In genomic region chr2:214069254-214069653, GRCh38 we compare ENCODE assay signal across 9 cellular contexts.
DNase-seq lines count a peak whose midpoint lies in the region; ATAC-seq and TF ChIP-seq lines count a peak whose summit lies in the region.
"Had no signal": no experiment of that assay in that cellular context is flagged by ENCODE, and none has a peak within 500 bp of the region (broad histone marks: within the 10 kb centered on the region; RNA-seq: fewer than 3 reads in every experiment).

No MANE protein-coding gene starts in this region.

- H3K9me3 Mint-ChIP-seq in activated CD4-positive, alpha-beta T cell treated with anti-CD3 and anti-CD28 coated beads for 36 hours (ENCODE audit: low read depth) = no peaks in the 10 kb centered on the region
- H3K9me3 Mint-ChIP-seq: memory B cell had no signal

- H3K27ac ChIP-seq in brain microvascular endothelial cell (peak overlapping the region; percentile 84), osteoblast (ENCODE audit: low read depth, low read length) (peak overlapping the region; percentile 68)

- intact Hi-C loops in activated CD4-positive, alpha-beta T cell treated with anti-CD3 and anti-CD28 coated beads for 36 hours (cut with DNase I, micrococcal nuclease) = no loop called here

- no peak overlapping the region for H3K27ac Mint-ChIP-seq in activated CD4-positive, alpha-beta T cell treated with anti-CD3 and anti-CD28 coated beads for 36 hours
- H3K27ac Mint-ChIP-seq: memory B cell had no signal

- H3K27me3 Mint-ChIP-seq in activated CD4-positive, alpha-beta T cell treated with anti-CD3 and anti-CD28 coated beads for 36 hours = no peaks in the 10 kb centered on the region
- H3K27me3 Mint-ChIP-seq: memory B cell had no signal

- POLR2A ChIA-PET in activated CD4-positive, alpha-beta T cell treated with anti-CD3 and anti-CD28 coated beads for 36 hours (lab: Charles Lee) = no interaction called here

- ATAC-seq in activated CD4-positive, alpha-beta T cell treated with anti-CD3 and anti-CD28 coated beads for 36 hours = peak; percentile 94

- no peaks in the 10 kb centered on the region for H3K36me3 Mint-ChIP-seq in activated CD4-positive, alpha-beta T cell treated with anti-CD3 and anti-CD28 coated beads for 36 hours (ENCODE audit: low read depth)
- H3K36me3 Mint-ChIP-seq: memory B cell had no signal

- H3K9me3 ChIP-seq in osteoblast (ENCODE audit: low read depth, low read length) = no peaks in the 10 kb centered on the region

- peak; percentile 7 for DNase-seq in activated CD4-positive, alpha-beta T cell treated with anti-CD3 and anti-CD28 coated beads for 36 hours
- DNase-seq in activated CD4-positive, alpha-beta T cell treated with anti-CD3 and anti-CD28 coated beads, Interleukin-2, amount 50 U/mL, for 48 hours = no peak
- DNase-seq in HK-2 (ENCODE audit: unreplicated experiment) (peak; percentile 20), brain microvascular endothelial cell (peak; percentile 96), osteoblast (ENCODE audit: insufficient read length, low spot score, missing footprints) (peak; percentile 69), NCI-H774 (lab: John Stamatoyannopoulos, UW) (no peak), NCI-H1417 (lab: John Stamatoyannopoulos, UW) (no peak)
- no peak for DNase-seq in activated T-cell treated with anti-CD3 and anti-CD28 coated beads, Interleukin-2, amount 50 U/mL, for 1 hour

- peak overlapping the region; percentile 73 for H3K4me2 ChIP-seq in osteoblast (ENCODE audit: insufficient read depth, low read length)

- TF ChIP-seq CTCF in brain microvascular endothelial cell (IDR thresholded peaks at IDR 0.05; ENCODE audit: low read depth, low read length, missing control alignments) (no peak), osteoblast (IDR thresholded peaks at IDR 0.05; ENCODE audit: extremely low read depth, low read depth, low read length) (no peak)

- H3K4me3 ChIP-seq in brain microvascular endothelial cell (ENCODE audit: low read depth, low read length) (no peak overlapping the region), osteoblast (ENCODE audit: insufficient read depth, low read length) (peak overlapping the region; percentile 46)

- H3K4me3 Mint-ChIP-seq in activated CD4-positive, alpha-beta T cell treated with anti-CD3 and anti-CD28 coated beads for 36 hours = no peak overlapping the region
- H3K4me3 Mint-ChIP-seq: memory B cell had no signal

- H2AFZ ChIP-seq in osteoblast (ENCODE audit: low read length) = no peak overlapping the region

- in situ Hi-C loops in brain microvascular endothelial cell (cut with HindIII; ENCODE audit: low pct_ligation_motif_present, low sequenced_read_pairs) = no loop called here

- peaks cover 14% of the 10 kb centered on the region for H3K4me1 ChIP-seq in osteoblast (ENCODE audit: insufficient read depth, low read length)

- H3K27me3 ChIP-seq in brain microvascular endothelial cell (replicated peaks) (no peaks in the 10 kb centered on the region), osteoblast (ENCODE audit: insufficient read depth, low read length) (no peaks in the 10 kb centered on the region)

- H4K20me1 ChIP-seq in osteoblast (ENCODE audit: insufficient read depth, low read length) = no peaks in the 10 kb centered on the region

- CTCF ChIA-PET in activated CD4-positive, alpha-beta T cell treated with anti-CD3 and anti-CD28 coated beads for 36 hours (lab: Charles Lee) = interaction anchor here (0.6 kb wide), 1 partner anchor 1295 kb away, joined by 3 read pairs; no protein-coding TSS in a partner anchor

- H3K4me1 Mint-ChIP-seq in activated CD4-positive, alpha-beta T cell treated with anti-CD3 and anti-CD28 coated beads for 36 hours = no peaks in the 10 kb centered on the region
- H3K4me1 Mint-ChIP-seq: memory B cell had no signal

- H3K79me2 ChIP-seq in osteoblast (ENCODE audit: insufficient read depth, low read length) = no peaks in the 10 kb centered on the region

- H3K36me3 ChIP-seq in brain microvascular endothelial cell (replicated peaks) = no peaks in the 10 kb centered on the region
- H3K36me3 ChIP-seq in osteoblast (ENCODE audit: insufficient read depth, low read length) = no peaks in the 10 kb centered on the region

Comparison
In these comparisons a context has a peak if more than half of its experiments do, and no peak if none do; other contexts are left out.
1. DNase-seq: peak in activated CD4-positive, alpha-beta T cell treated with anti-CD3 and anti-CD28 coated beads for 36 hours (single experiment), HK-2 (single experiment), brain microvascular endothelial cell (single experiment) and osteoblast (single experiment); none in activated CD4-positive, alpha-beta T cell treated with anti-CD3 and anti-CD28 coated beads, Interleukin-2, amount 50 U/mL, for 48 hours (0 of 2), NCI-H774 (single experiment), NCI-H1417 (0 of 3) and activated T-cell treated with anti-CD3 and anti-CD28 coated beads, Interleukin-2, amount 50 U/mL, for 1 hour (single experiment).